In genomic region chr1:171780583-171781166, GRCh38 we compare ENCODE assay signal across 8 cellular contexts. TPM values are rescaled to one million over a fixed set of nuclear protein-coding genes. Genes with fewer than 3 reads are reported as not detected.
DNase-seq lines count a peak whose midpoint lies in the region; ATAC-seq, FAIRE-seq and TF ChIP-seq lines count a peak whose summit lies in the region.

No MANE protein-coding gene starts in this region.

- H3K36me3 Mint-ChIP-seq in memory B cell, result peaks cover 4% of the 10 kb centered on the region

- H3K27me3 Mint-ChIP-seq in memory B cell, result no peaks in the 10 kb centered on the region

- peak overlapping the region; percentile 76 for H3K9ac ChIP-seq in HUES6 (ENCODE audit: low read length)
- H3K9ac ChIP-seq in K562 (ENCODE audit: insufficient read depth in 1 of 2, low read depth in 2 of 2, low read length in 2 of 2), result peak overlapping the region; percentile 76 to 94

- H4K20me1 ChIP-seq in K562 (replicated peaks; ENCODE audit: control insufficient read depth, insufficient read depth, low read length), result no peaks in the 10 kb centered on the region

- peaks cover 26% of the 10 kb centered on the region for H3K36me3 ChIP-seq in HUES6 (ENCODE audit: control insufficient read depth, insufficient read depth, low read length)
- peaks cover 33% of the 10 kb centered on the region for H3K36me3 ChIP-seq in K562 (ENCODE audit: control insufficient read depth, insufficient read depth, low read length)

- TF ChIP-seq RAD21 in A549 (conservative IDR thresholded peaks at IDR 0.05 in 1 of 2, IDR thresholded peaks at IDR 0.05 in 1 of 2) (no peak), K562 (CRISPR knock-in tag; conservative IDR thresholded peaks at IDR 0.05 in 1 of 2, IDR thresholded peaks at IDR 0.05 in 1 of 2) (no peak)

- no peak for TF ChIP-seq CTCF in A549 (IDR thresholded peaks at IDR 0.05)
- no peak for TF ChIP-seq CTCF in K562 (IDR thresholded peaks at IDR 0.05 in 2 of 3, conservative IDR thresholded peaks at IDR 0.05 in 1 of 3; ENCODE audit: insufficient read depth in 2 of 3, low read depth in 1 of 3, low read length in 3 of 3)

- DNase-seq in A549 (ENCODE audit: low read depth in 1 of 2, low spot score in 1 of 2), result no peak
- no peak for DNase-seq in K562 (ENCODE audit: extremely low read depth in 1 of 4, low spot score in 3 of 4)
- no peak for DNase-seq in memory B cell (ENCODE audit: low spot score in 2 of 2)
- no peak for DNase-seq in effector CD8-positive, alpha-beta T cell (lab: John Stamatoyannopoulos, UW)
- DNase-seq in T-helper 9 cell, result no peak
- no peak for DNase-seq in iPS-NIHi11 (ENCODE audit: low spot score)

- peak overlapping the region; percentile 99 for H3K27ac Mint-ChIP-seq in memory B cell

- H3K27me3 ChIP-seq in HUES6 (ENCODE audit: control insufficient read depth, insufficient read depth, low read length) (no peaks in the 10 kb centered on the region), K562 (ENCODE audit: control insufficient read depth in 2 of 2, insufficient read depth in 2 of 2, low read length in 2 of 2) (no peaks in the 10 kb centered on the region)

- POLR2A ChIA-PET in A549 (lab: Yijun Ruan, JAX), result interaction anchor here (1.0 to 2.9 kb wide), 6 partner anchors 18 to 135 kb away, joined by 3 to 27 read pairs (median 5); partner anchors contain the start of gene VAMP4
- POLR2A ChIA-PET in K562 (lab: Yijun Ruan, JAX), result interaction anchor here (0.9 to 2.1 kb wide), 6 partner anchors 18 to 38 kb away, joined by 3 to 11 read pairs (median 4); no protein-coding TSS in a partner anchor

- in situ Hi-C loops in K562 (cut with MboI), result no loop called here

- H3K4me1 ChIP-seq in A549, result peaks cover 9% of the 10 kb centered on the region; the same call in 1 of the 3 replicates
- peaks cover 3% of the 10 kb centered on the region; the same call in 1 of the 2 replicates for H3K4me1 ChIP-seq in HUES6 (ENCODE audit: control insufficient read depth, insufficient read depth, low read length)
- peaks cover 14 to 28% of the 10 kb centered on the region in 2 experiments; a peak in 4 of 5 replicates for H3K4me1 ChIP-seq in K562 (replicated peaks in 1 of 2; ENCODE audit: control insufficient read depth in 2 of 2, insufficient read depth in 2 of 2, low read length in 2 of 2)

- ATAC-seq in A549 (peak; percentile 1 to 22; a peak in 5 of 6 replicates), K562 (no peak), memory B cell (ENCODE audit: low read depth) (no peak), HG02763 (IDR thresholded peaks at IDR 0.05; ENCODE audit: unreplicated experiment) (no peak)

- H3K4me2 ChIP-seq in A549 (peak overlapping the region; percentile 80), K562 (ENCODE audit: insufficient read depth, low read length) (peak overlapping the region; percentile 96)

- H3K9me1 ChIP-seq in K562 (ENCODE audit: control insufficient read depth, insufficient read depth, low read length), result peaks cover 3% of the 10 kb centered on the region

- H3K4me3 ChIP-seq in A549, result peak overlapping the region; percentile 46
- peak overlapping the region; percentile 97 for H3K4me3 ChIP-seq in HUES6 (ENCODE audit: low read depth, low read length)
- H3K4me3 ChIP-seq in K562, result peak overlapping the region; percentile 39

- H3K27ac ChIP-seq in A549 (peak overlapping the region; percentile 85 to 90), HUES6 (ENCODE audit: low read depth, low read length) (peak overlapping the region; percentile 27; the same call in 1 of the 2 replicates), K562 (ENCODE audit: extremely low read depth, low read depth, low read length) (peak overlapping the region; percentile 97)

- peak overlapping the region; percentile 99 for H3K4me3 Mint-ChIP-seq in memory B cell

- H3K79me2 ChIP-seq in K562 (ENCODE audit: control insufficient read depth, insufficient read depth, low read length), result peaks cover 42% of the 10 kb centered on the region

- 50% methylated on average over 10 of the region's 10 CpGs for WGBS in A549 (ENCODE audit: missing lambda C conversion rate)
- 26% methylated on average over 9 of the region's 10 CpGs for WGBS in K562 (ENCODE audit: insufficient coverage, low coverage, missing lambda C conversion rate)

- TF ChIP-seq POLR2A in A549 (IDR thresholded peaks at IDR 0.05; ENCODE audit: low read length), result no peak
- no peak; the same call in 1 of the 2 replicates for TF ChIP-seq POLR2A in K562 (conservative IDR thresholded peaks at IDR 0.05)

- TSS peak; percentile 96 for BruUV-seq in K562 (replicated peaks; lab: Mats Ljungman, UMichigan)

- CTCF ChIA-PET in A549 (lab: Yijun Ruan, JAX) (interaction anchor here (0.7 to 1.6 kb wide), 6 partner anchors 10 to 203 kb away, joined by 3 to 4 read pairs (median 4); no protein-coding TSS in a partner anchor), K562 (lab: Yijun Ruan, JAX; ENCODE audit: low intra/inter-chr PET ratio) (no interaction called here)

- intact Hi-C loops in K562 (cut with micrococcal nuclease), result loop anchor here (1.0 to 2.0 kb wide), 3 partner anchors 18 to 134 kb away; partner anchors contain the start of gene VAMP4

- H2AFZ ChIP-seq in K562 (ENCODE audit: low read depth, low read length), result peak overlapping the region; percentile 95

- no peak for TF ChIP-seq EP300 in A549 (IDR thresholded peaks at IDR 0.05)
- TF ChIP-seq EP300 in K562 (IDR thresholded peaks at IDR 0.05; ENCODE audit: low read length), result no peak

- H3K9me3 ChIP-seq in A549 (no peaks in the 10 kb centered on the region), HUES6 (ENCODE audit: control insufficient read depth, insufficient read depth, low read depth, low read length) (no peaks in the 10 kb centered on the region), K562 (replicated peaks; ENCODE audit: control insufficient read depth, insufficient read depth, low read depth, low read length) (peaks cover 4% of the 10 kb centered on the region; the same call in 1 of the 2 replicates)

- peaks cover 26% of the 10 kb centered on the region for H3K4me1 Mint-ChIP-seq in memory B cell

- no peaks in the 10 kb centered on the region for H3K9me3 Mint-ChIP-seq in memory B cell

- FAIRE-seq in A549 (lab: Jason Lieb, UNC) (no peak), K562 (lab: Jason Lieb, UNC) (no peak)

TF ChIP-seq in A549, 52 proteins besides CTCF, POLR2A, EP300 and RAD21 (continues in another document):
- peak; percentile 66; the same call in 1 of the 2 replicates for TF ChIP-seq PHF8 (IDR thresholded peaks at IDR 0.05; ENCODE audit: borderline replicate concordance, low read depth)

TF ChIP-seq in K562, 482 proteins besides CTCF, POLR2A, EP300 and RAD21 (continues in another document):
- TF ChIP-seq ELF4 (CRISPR knock-in tag; IDR thresholded peaks at IDR 0.05) (no peak), ZNF551 (CRISPR knock-in tag; IDR thresholded peaks at IDR 0.05) (no peak), RBM25 (IDR thresholded peaks at IDR 0.05; ENCODE audit: low read depth, low read length, severe bottlenecking) (peak; percentile 22)

RNA-seq across cellular contexts. Expression of gene METTL13, which starts 0.8 kb away (rescaled TPM):
- polyA plus RNA-seq in A549 (2011; rRNA removed) (54.0 and 61.2 TPM in 2 replicates), A549 (2017; fragmentation: RNase III; extraction: RNeasy Plus Mini Kit Qiagen cat#74134 plus additional on column Dnase treatment) (46.5 to 53.7 TPM (median 52.3 TPM) in 3 replicates), K562 (2011; rRNA removed) (53.5 and 70.9 TPM in 2 replicates), K562 (2014; fragmentation: Illumina TruSeq; extraction: Trizol) (61.3 and 78.9 TPM in 2 replicates), K562 (2014; fragmentation: Nextera tagmentation; extraction: Ambion mirVana) (10 to 100 TPM; 18.9 to 23.4 TPM), K562 (2014; rRNA removed) (55.2 and 59.7 TPM in 2 replicates)
- polyA plus RNA-seq in A549 (2012; cell fraction: cytosol; rRNA removed), result 42.1 and 44.9 TPM in 2 replicates
- 42.8 and 50.4 TPM in 2 replicates for polyA plus RNA-seq in A549 (2012; cell fraction: nucleus; rRNA removed)
- 48.2 and 49.4 TPM in 2 replicates for polyA minus RNA-seq in A549 (2011; rRNA and poly(A)+ RNA removed)
- total RNA-seq in K562 (2011; cell fraction: chromatin; rRNA removed; ENCODE audit: low replicate concordance), result 47.4 and 58.7 TPM in 2 replicates
- total RNA-seq in K562 (2011; cell fraction: nucleolus; rRNA removed), result 46.6 and 59.0 TPM in 2 replicates
- 42.7 and 43.7 TPM in 2 replicates for total RNA-seq in K562 (2011; cell fraction: nucleoplasm; rRNA removed)
- total RNA-seq in K562 (2014; rRNA removed) (49.3 and 65.1 TPM in 2 replicates), K562 (2014; rRNA removed; fragmentation: Illumina TruSeq; extraction: Trizol) (46.2 and 51.9 TPM in 2 replicates), K562 (2015; rRNA removed; fragmentation: Illumina TruSeq; extraction: Trizol) (50.5 and 54.9 TPM in 2 replicates), K562 (2021) (54.9 and 62.0 TPM in 2 replicates)
- 49.3 and 54.9 TPM in 2 replicates for polyA plus RNA-seq in K562 (2011; cell fraction: cytosol; rRNA removed)
- 39.0 and 45.5 TPM in 2 replicates for polyA plus RNA-seq in K562 (2011; cell fraction: nucleus; rRNA removed)
- polyA plus RNA-seq in K562 (2012), result 35.2 and 62.5 TPM in 2 replicates
- polyA minus RNA-seq in K562 (2011; rRNA and poly(A)+ RNA removed), result 75.6 and 111 TPM in 2 replicates
- 36.8 and 46.1 TPM in 2 replicates for polyA minus RNA-seq in K562 (2011; cell fraction: cytosol; rRNA and poly(A)+ RNA removed)
- polyA minus RNA-seq in K562 (2011; cell fraction: nucleus; rRNA and poly(A)+ RNA removed), result 26.3 and 31.2 TPM in 2 replicates

RNA-seq across cellular contexts. Expression of gene VAMP4, which starts 38.8 kb away (rescaled TPM):
- polyA plus RNA-seq in A549 (2011; rRNA removed) (6.6 and 9.3 TPM in 2 replicates), A549 (2017; fragmentation: RNase III; extraction: RNeasy Plus Mini Kit Qiagen cat#74134 plus additional on column Dnase treatment) (3.7 to 4.3 TPM (median 4.2 TPM) in 3 replicates), K562 (2011; rRNA removed) (12.5 and 21.4 TPM in 2 replicates), K562 (2014; fragmentation: Illumina TruSeq; extraction: Trizol) (12.4 and 14.0 TPM in 2 replicates), K562 (2014; fragmentation: Nextera tagmentation; extraction: Ambion mirVana) (1 to 10 TPM; 3.3 to 4.1 TPM), K562 (2014; rRNA removed) (11.4 and 11.9 TPM in 2 replicates)
- 0.86 and 1.1 TPM in 2 replicates for polyA plus RNA-seq in A549 (2012; cell fraction: cytosol; rRNA removed)
- 0.73 and 1.2 TPM in 2 replicates for polyA plus RNA-seq in A549 (2012; cell fraction: nucleus; rRNA removed)
- 1.1 and 1.2 TPM in 2 replicates for polyA minus RNA-seq in A549 (2011; rRNA and poly(A)+ RNA removed)
- total RNA-seq in K562 (2011; cell fraction: chromatin; rRNA removed; ENCODE audit: low replicate concordance), result 3.1 and 14.9 TPM in 2 replicates
- total RNA-seq in K562 (2011; cell fraction: nucleolus; rRNA removed), result 2.2 and 2.4 TPM in 2 replicates
- 6.6 and 16.6 TPM in 2 replicates for total RNA-seq in K562 (2011; cell fraction: nucleoplasm; rRNA removed)
- total RNA-seq in K562 (2014; rRNA removed) (5.1 and 6.5 TPM in 2 replicates), K562 (2014; rRNA removed; fragmentation: Illumina TruSeq; extraction: Trizol) (12.3 and 14.7 TPM in 2 replicates), K562 (2015; rRNA removed; fragmentation: Illumina TruSeq; extraction: Trizol) (10.0 and 11.1 TPM in 2 replicates), K562 (2021) (12.3 and 13.7 TPM in 2 replicates)
- 2.5 and 4.6 TPM in 2 replicates for polyA plus RNA-seq in K562 (2011; cell fraction: cytosol; rRNA removed)
- polyA plus RNA-seq in K562 (2011; cell fraction: nucleus; rRNA removed), result 10.3 and 12.6 TPM in 2 replicates
- polyA plus RNA-seq in K562 (2012), result 12.7 and 15.1 TPM in 2 replicates
- polyA minus RNA-seq in K562 (2011; rRNA and poly(A)+ RNA removed), result 11.1 and 11.3 TPM in 2 replicates
- polyA minus RNA-seq in K562 (2011; cell fraction: cytosol; rRNA and poly(A)+ RNA removed), result 7.7 and 8.4 TPM in 2 replicates
- 4.6 and 7.4 TPM in 2 replicates for polyA minus RNA-seq in K562 (2011; cell fraction: nucleus; rRNA and poly(A)+ RNA removed)

Comparison
In these comparisons a context has a peak if more than half of its experiments do, and no peak if none do; other contexts are left out.
1. ATAC-seq: peak in A549 (2 of 2); none in K562 (single experiment), memory B cell (single experiment) and HG02763 (single experiment).
2. H3K27ac ChIP-seq: peak in every context shown above with its lines; median percentile 97 in K562; 88 in A549; 27 in HUES6.
3. H3K4me3 ChIP-seq: peak in every context shown above with its lines; median percentile 97 in HUES6; 46 in A549; 39 in K562.
4. Of the 35 proteins assayed by ChIP-seq in both K562 and A549: peak only in K562: HDAC2; only in A549: none; in both: PHF8; in neither: 32; mixed calls (peak in some experiments, not most) for 1.